ENCODE assay signal across 18 cellular contexts in genomic region chr17:12990041-12990808, GRCh38. TPM values are rescaled to one million over a fixed set of nuclear protein-coding genes. Genes with fewer than 3 reads are reported as not detected.
A peak's percentile ranks its signal among the peaks of the same experiment; 100 is the strongest.
DNase-seq lines count a peak whose midpoint lies in the region; ATAC-seq and TF ChIP-seq lines count a peak whose summit lies in the region.
"Had no signal": no experiment of that assay in that cellular context is flagged by ENCODE, and none has a peak within 500 bp of the region (broad histone marks: within the 10 kb centered on the region; RNA-seq: fewer than 3 reads in every experiment).

No MANE protein-coding gene starts in this region.

- 73% methylated on average over 25 of the region's 25 CpGs for WGBS in prostate gland

- H3K9me3 ChIP-seq in left ventricle myocardium inferior (replicated peaks) (no peaks in the 10 kb centered on the region), gastrocnemius medialis (no peaks in the 10 kb centered on the region), prostate gland (no peaks in the 10 kb centered on the region)
- H3K9me3 ChIP-seq: tibial artery had no signal

- DNase-seq in DMS53 (lab: John Stamatoyannopoulos, UW) (peak; percentile 40), DMS53 treated with DMSO at 0.1 percent for 48 hours (lab: John Stamatoyannopoulos, UW; ENCODE audit: unreplicated experiment) (no peak), NCI-H446 (lab: John Stamatoyannopoulos, UW) (peak; percentile 7 to 58), left ventricle myocardium inferior (peak; percentile 79), gastrocnemius medialis (peak in 1 of 2 donors; percentile 59), prostate gland (ENCODE audit: low spot score) (no peak), GM19240 (ENCODE audit: insufficient read length, low spot score) (no peak)
- DNase-seq: activated CD4-positive, alpha-beta T cell treated with anti-CD3 and anti-CD28 coated beads for 4 hours; activated naive CD8-positive, alpha-beta T cell treated with anti-CD3 and anti-CD28 coated beads, Interleukin-2, amount 10 ng/mL, durations not matched to agents 7 days and 5 days; CD8-positive, alpha-beta memory T cell; IMR-90; mammary epithelial cell; NCI-H1048; stimulated activated CD4-positive, alpha-beta T cell treated with anti-CD3 and anti-CD28 coated beads, Interleukin-4, amount 100 ng/mL, for 4 hours; T-helper 9 cell; tibial artery had no signal

- H3K27ac ChIP-seq in left ventricle myocardium inferior (replicated peaks): peak overlapping the region; percentile 69
- peak overlapping the region in 2 of 4 donors; percentile 14 to 64 for H3K27ac ChIP-seq in gastrocnemius medialis
- H3K27ac ChIP-seq in prostate gland: no peak overlapping the region
- H3K27ac ChIP-seq: tibial artery had no signal

- no peak overlapping the region for H3K4me3 ChIP-seq in left ventricle myocardium inferior
- H3K4me3 ChIP-seq in gastrocnemius medialis: no peak overlapping the region
- no peak overlapping the region for H3K4me3 ChIP-seq in prostate gland
- H3K4me3 ChIP-seq: tibial artery had no signal

- no peak for TF ChIP-seq POLR2A in gastrocnemius medialis (IDR thresholded peaks at IDR 0.05)
- TF ChIP-seq POLR2A in prostate gland (IDR thresholded peaks at IDR 0.05): no peak

- H3K4me1 ChIP-seq in left ventricle myocardium inferior: peaks cover 35% of the 10 kb centered on the region
- peaks cover 0 to 10% of the 10 kb centered on the region in 2 donors for H3K4me1 ChIP-seq in gastrocnemius medialis
- H3K4me1 ChIP-seq in prostate gland (replicated peaks): no peaks in the 10 kb centered on the region

- intact Hi-C loops in left ventricle myocardium inferior (cut with micrococcal nuclease): no loop called here
- intact Hi-C loops in gastrocnemius medialis (cut with DNase I; ENCODE audit: low total_unique reads): no loop called here
- intact Hi-C loops in prostate gland (cut with DNase I): no loop called here

- TF ChIP-seq CTCF in left ventricle myocardium inferior (IDR thresholded peaks at IDR 0.05; ENCODE audit: borderline replicate concordance) (no peak), gastrocnemius medialis (IDR thresholded peaks at IDR 0.05 in 4 of 5, conservative IDR thresholded peaks at IDR 0.05 in 1 of 5) (no peak), prostate gland (IDR thresholded peaks at IDR 0.05) (no peak)

- peak; percentile 41 to 42 for ATAC-seq in gastrocnemius medialis
- no peak for ATAC-seq in HG03097 (IDR thresholded peaks at IDR 0.05; ENCODE audit: low FRiP score, unreplicated experiment)
- ATAC-seq: sciatic nerve had no signal

- H3K27me3 ChIP-seq in left ventricle myocardium inferior (ENCODE audit: low read depth): no peaks in the 10 kb centered on the region
- peaks cover 0 to 2% (median 0%) of the 10 kb centered on the region in 3 donors for H3K27me3 ChIP-seq in gastrocnemius medialis
- H3K27me3 ChIP-seq in prostate gland (replicated peaks; ENCODE audit: insufficient read depth): no peaks in the 10 kb centered on the region
- H3K27me3 ChIP-seq: tibial artery had no signal

- in situ Hi-C loops in gastrocnemius medialis (cut with MboI; ENCODE audit: low sequenced_read_pairs in 4 of 4): no loop called here

- peaks cover 44% of the 10 kb centered on the region for H3K36me3 ChIP-seq in left ventricle myocardium inferior
- peaks cover 3 to 49% of the 10 kb centered on the region in 2 donors for H3K36me3 ChIP-seq in gastrocnemius medialis
- H3K36me3 ChIP-seq in prostate gland: peaks cover 5 to 29% of the 10 kb centered on the region in 2 donors

RNA-seq across cellular contexts. Expression of gene ELAC2, which starts 27.6 kb away (rescaled TPM):
- total RNA-seq in left ventricle myocardium inferior (55.6 TPM), gastrocnemius medialis (10 to 100 TPM; 70.7 to 78.7 (median 76.2) TPM), prostate gland (100 to 1,000 TPM in 1 of 2 donors, 10 to 100 TPM in 1; 66.9 to 104 TPM)

Comparison
In these comparisons a context has a peak if more than half of its experiments do, and no peak if none do; other contexts are left out.
1. DNase-seq: peak in DMS53 (single experiment), NCI-H446 (2 of 2) and left ventricle myocardium inferior (single experiment); none in DMS53 treated with DMSO at 0.1 percent for 48 hours (single experiment), prostate gland (single experiment) and GM19240 (single experiment).